Comparison of ENCODE assay signal across 17 cellular contexts in the genomic region with DNA sequence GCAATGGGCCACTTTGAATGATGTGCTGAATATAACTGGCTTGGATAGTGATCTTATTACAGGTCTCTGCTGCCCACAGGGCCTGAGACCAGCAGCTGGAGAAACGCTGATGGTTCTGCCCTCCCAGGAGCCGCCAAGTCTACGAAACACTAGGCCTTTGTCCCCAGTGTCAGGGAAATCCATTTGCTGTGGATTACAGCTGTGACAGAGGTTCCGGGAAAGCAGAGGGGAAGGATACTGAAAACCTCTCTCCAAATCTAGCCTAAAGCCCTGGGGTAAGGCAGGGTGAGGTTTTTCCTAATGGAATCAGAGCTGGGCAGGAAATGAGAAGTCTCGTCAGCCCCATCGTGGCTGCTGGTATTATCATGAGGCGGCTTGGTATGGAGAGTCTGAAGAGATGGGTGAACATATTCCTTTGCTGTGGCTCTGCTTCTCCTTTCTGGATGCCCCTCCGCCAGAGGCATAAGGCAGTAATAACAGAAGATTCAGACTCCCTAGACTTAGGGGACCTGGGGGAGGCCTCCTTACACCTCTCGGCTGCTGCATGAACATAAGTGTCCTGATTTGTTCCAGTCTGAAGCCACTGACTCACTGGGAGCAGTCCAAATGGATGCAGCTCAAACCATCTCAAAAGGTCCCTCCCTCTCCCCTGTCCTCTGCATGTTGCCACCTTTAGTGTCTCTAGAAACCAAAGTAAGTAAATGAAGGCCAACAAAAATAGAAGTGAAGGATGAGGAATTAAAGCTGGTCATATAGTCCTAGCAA. TPM values are rescaled to one million over a fixed set of nuclear protein-coding genes. Genes with fewer than 3 reads are reported as not detected.
A peak's percentile ranks its signal among the peaks of the same experiment; 100 is the strongest.
DNase-seq lines count a peak whose midpoint lies in the region; ATAC-seq and TF ChIP-seq lines count a peak whose summit lies in the region.
"Had no signal": no experiment of that assay in that cellular context is flagged by ENCODE, and none has a peak within 500 bp of the region (broad histone marks: within the 10 kb centered on the region; RNA-seq: fewer than 3 reads in every experiment).

No MANE protein-coding gene starts in this region.

- H3K4me1 Mint-ChIP-seq in endodermal cell (no peaks in the 10 kb centered on the region), WTC11 (peaks cover 25% of the 10 kb centered on the region)

- H3K4me3 ChIP-seq in endodermal cell (ENCODE audit: low read length) (no peak overlapping the region), subcutaneous abdominal adipose tissue (ENCODE audit: low read depth in 1 of 5, low read length in 5 of 5) (no peak overlapping the region)
- H3K4me3 ChIP-seq: lung, right lobe of liver, transverse colon had no signal

- in situ Hi-C loops in GM13976 (cut with MboI; ENCODE audit: low sequenced_read_pairs, unreplicated experiment): no loop called here

- H3K27ac Mint-ChIP-seq in endodermal cell: no peak overlapping the region
- H3K27ac Mint-ChIP-seq in WTC11: no peak overlapping the region
- H3K27ac Mint-ChIP-seq: activated naive CD8-positive, alpha-beta T cell treated with anti-CD3 and anti-CD28 coated beads for 36 hours had no signal

- H3K36me3 ChIP-seq in endodermal cell (ENCODE audit: control insufficient read depth, insufficient read depth, low read length): no peaks in the 10 kb centered on the region
- H3K36me3 ChIP-seq in subcutaneous abdominal adipose tissue (ENCODE audit: control insufficient read depth in 5 of 5, insufficient read depth in 5 of 5, low read length in 5 of 5): no peaks in the 10 kb centered on the region
- H3K36me3 ChIP-seq: right lobe of liver, transverse colon had no signal

- DNase-seq in NCI-H1417 (lab: John Stamatoyannopoulos, UW) (peak in 2 of 3 experiments; percentile 28 to 38), NCI-H1417 treated with DMSO at 0.1 percent for 48 hours (lab: John Stamatoyannopoulos, UW) (no peak), endodermal cell (no peak), midbrain (lab: John Stamatoyannopoulos, UW) (peak; percentile 81), GM13976 (ENCODE audit: low spot score) (no peak), WTC11 (ENCODE audit: low spot score) (no peak)
- DNase-seq: activated naive CD8-positive, alpha-beta T cell treated with anti-CD3 and anti-CD28 coated beads for 36 hours; effector CD8-positive, alpha-beta T cell; GOT3; NCI-H1694; right lobe of liver; T1000; transverse colon had no signal

- ATAC-seq in WTC11: no peak
- ATAC-seq in HG03342 (IDR thresholded peaks at IDR 0.05; ENCODE audit: unreplicated experiment): no peak
- ATAC-seq: right lobe of liver had no signal

- H3K9me3 Mint-ChIP-seq in endodermal cell (no peaks in the 10 kb centered on the region), WTC11 (no peaks in the 10 kb centered on the region)
- H3K9me3 Mint-ChIP-seq: activated naive CD8-positive, alpha-beta T cell treated with anti-CD3 and anti-CD28 coated beads for 36 hours had no signal

- H3K27me3 Mint-ChIP-seq in endodermal cell (ENCODE audit: insufficient read depth) (peaks cover 53% of the 10 kb centered on the region), WTC11 (ENCODE audit: low read depth) (peaks cover 5% of the 10 kb centered on the region; the same call in 1 of the 2 replicates)

- H3K27me3 ChIP-seq in endodermal cell (ENCODE audit: control insufficient read depth, insufficient read depth, low read length, poor library complexity, severe bottlenecking): peaks cover 7% of the 10 kb centered on the region
- H3K27me3 ChIP-seq in subcutaneous abdominal adipose tissue (ENCODE audit: control insufficient read depth in 5 of 5, insufficient read depth in 4 of 5, low read length in 5 of 5): no peaks in the 10 kb centered on the region
- H3K27me3 ChIP-seq: right lobe of liver, transverse colon had no signal

- H3K36me3 Mint-ChIP-seq in endodermal cell (ENCODE audit: low read depth): no peaks in the 10 kb centered on the region
- no peaks in the 10 kb centered on the region for H3K36me3 Mint-ChIP-seq in WTC11
- H3K36me3 Mint-ChIP-seq: activated naive CD8-positive, alpha-beta T cell treated with anti-CD3 and anti-CD28 coated beads for 36 hours had no signal

- CTCF ChIA-PET in WTC11 (lab: Charles Lee): interaction anchor here (1.5 kb wide), 2 partner anchors 73 to 87 kb away, joined by 4 read pairs; no protein-coding TSS in a partner anchor

- TF ChIP-seq CTCF in endodermal cell (conservative IDR thresholded peaks at IDR 0.05): no peak
- TF ChIP-seq CTCF in GM13976 (IDR thresholded peaks at IDR 0.05; ENCODE audit: borderline replicate concordance, control extremely low read depth, extremely low read depth, insufficient read depth, missing control alignments): no peak
- TF ChIP-seq CTCF in WTC11 (IDR thresholded peaks at IDR 0.05): no peak

- H3K9me3 ChIP-seq in endodermal cell (ENCODE audit: control insufficient read depth, low read length): no peaks in the 10 kb centered on the region
- H3K9me3 ChIP-seq in subcutaneous abdominal adipose tissue (ENCODE audit: control insufficient read depth in 5 of 5, low read length in 5 of 5): no peaks in the 10 kb centered on the region
- H3K9me3 ChIP-seq: right lobe of liver, transverse colon had no signal

- POLR2A ChIA-PET in WTC11 (lab: Charles Lee): no interaction called here

- H3K4me3 Mint-ChIP-seq in endodermal cell: no peak overlapping the region
- no peak overlapping the region for H3K4me3 Mint-ChIP-seq in WTC11
- H3K4me3 Mint-ChIP-seq: activated naive CD8-positive, alpha-beta T cell treated with anti-CD3 and anti-CD28 coated beads for 36 hours had no signal

- peak overlapping the region; percentile 59 for H3K27ac ChIP-seq in endodermal cell (ENCODE audit: low read depth, low read length)
- H3K27ac ChIP-seq in subcutaneous abdominal adipose tissue (ENCODE audit: low read depth, low read length): peak overlapping the region; percentile 40
- H3K27ac ChIP-seq: 22Rv1, transverse colon had no signal

- H3K4me1 ChIP-seq in endodermal cell (ENCODE audit: control insufficient read depth, insufficient read depth, low read length) (no peaks in the 10 kb centered on the region), subcutaneous abdominal adipose tissue (ENCODE audit: control insufficient read depth in 5 of 5, insufficient read depth in 5 of 5, low read length in 5 of 5) (peaks cover 0 to 38% (median 12%) of the 10 kb centered on the region in 5 donors)

- H3K9ac ChIP-seq in endodermal cell (ENCODE audit: extremely low read depth, low read length, poor library complexity, severe bottlenecking): no peak overlapping the region
- H3K9ac ChIP-seq in subcutaneous abdominal adipose tissue (ENCODE audit: low read length in 5 of 5): no peak overlapping the region

- WGBS in endodermal cell (ENCODE audit: insufficient coverage in 1 of 2, insufficient read length in 1 of 2), 2 experiments: 87 to 89% methylated on average over 8 to 9 of the region's 9 CpGs

TF ChIP-seq in WTC11, 78 proteins besides CTCF, POLR2A, EP300 and RAD21 (continues in another document):
- no peak for TF ChIP-seq ZNF317 (CRISPR knock-in tag; IDR thresholded peaks at IDR 0.05; ENCODE audit: borderline replicate concordance, low read depth)
- no peak for TF ChIP-seq FOXJ3 (CRISPR knock-in tag; IDR thresholded peaks at IDR 0.05; ENCODE audit: borderline replicate concordance)
- TF ChIP-seq MYBL2 (CRISPR knock-in tag; IDR thresholded peaks at IDR 0.05): no peak
- TF ChIP-seq, protein P1, sequence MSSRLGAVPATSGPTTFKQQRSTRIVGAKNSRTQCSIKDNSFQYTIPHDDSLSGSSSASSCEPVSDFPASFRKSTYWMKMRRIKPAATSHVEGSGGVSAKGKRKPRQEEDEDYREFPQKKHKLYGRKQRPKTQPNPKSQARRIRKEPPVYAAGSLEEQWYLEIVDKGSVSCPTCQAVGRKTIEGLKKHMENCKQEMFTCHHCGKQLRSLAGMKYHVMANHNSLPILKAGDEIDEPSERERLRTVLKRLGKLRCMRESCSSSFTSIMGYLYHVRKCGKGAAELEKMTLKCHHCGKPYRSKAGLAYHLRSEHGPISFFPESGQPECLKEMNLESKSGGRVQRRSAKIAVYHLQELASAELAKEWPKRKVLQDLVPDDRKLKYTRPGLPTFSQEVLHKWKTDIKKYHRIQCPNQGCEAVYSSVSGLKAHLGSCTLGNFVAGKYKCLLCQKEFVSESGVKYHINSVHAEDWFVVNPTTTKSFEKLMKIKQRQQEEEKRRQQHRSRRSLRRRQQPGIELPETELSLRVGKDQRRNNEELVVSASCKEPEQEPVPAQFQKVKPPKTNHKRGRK (CRISPR knock-in tag; IDR thresholded peaks at IDR 0.05; ENCODE audit: borderline replicate concordance): no peak
- TF ChIP-seq CREM (CRISPR knock-in tag; IDR thresholded peaks at IDR 0.05): no peak
- no peak for TF ChIP-seq PRRX2 (CRISPR knock-in tag; IDR thresholded peaks at IDR 0.05)
- TF ChIP-seq GTF2I (CRISPR knock-in tag; conservative IDR thresholded peaks at IDR 0.05): no peak
- TF ChIP-seq ETV6 (CRISPR knock-in tag; IDR thresholded peaks at IDR 0.05): no peak
- TF ChIP-seq MLX (CRISPR knock-in tag; IDR thresholded peaks at IDR 0.05): no peak
- no peak for TF ChIP-seq SMAD3 (CRISPR knock-in tag; IDR thresholded peaks at IDR 0.05; ENCODE audit: borderline replicate concordance)
- TF ChIP-seq OVOL2 (CRISPR knock-in tag; IDR thresholded peaks at IDR 0.05; ENCODE audit: borderline replicate concordance): no peak
- TF ChIP-seq ZNF416 (CRISPR knock-in tag; IDR thresholded peaks at IDR 0.05): no peak
- TF ChIP-seq ELF4 (CRISPR knock-in tag; IDR thresholded peaks at IDR 0.05; ENCODE audit: low read depth): no peak
- TF ChIP-seq, protein P2, sequence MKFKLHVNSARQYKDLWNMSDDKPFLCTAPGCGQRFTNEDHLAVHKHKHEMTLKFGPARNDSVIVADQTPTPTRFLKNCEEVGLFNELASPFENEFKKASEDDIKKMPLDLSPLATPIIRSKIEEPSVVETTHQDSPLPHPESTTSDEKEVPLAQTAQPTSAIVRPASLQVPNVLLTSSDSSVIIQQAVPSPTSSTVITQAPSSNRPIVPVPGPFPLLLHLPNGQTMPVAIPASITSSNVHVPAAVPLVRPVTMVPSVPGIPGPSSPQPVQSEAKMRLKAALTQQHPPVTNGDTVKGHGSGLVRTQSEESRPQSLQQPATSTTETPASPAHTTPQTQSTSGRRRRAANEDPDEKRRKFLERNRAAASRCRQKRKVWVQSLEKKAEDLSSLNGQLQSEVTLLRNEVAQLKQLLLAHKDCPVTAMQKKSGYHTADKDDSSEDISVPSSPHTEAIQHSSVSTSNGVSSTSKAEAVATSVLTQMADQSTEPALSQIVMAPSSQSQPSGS (CRISPR knock-in tag; IDR thresholded peaks at IDR 0.05; ENCODE audit: borderline replicate concordance, low read depth): no peak

RNA-seq across cellular contexts. Expression of gene PHC2, which starts 48.1 kb away (rescaled TPM):
- total RNA-seq in endodermal cell (10 to 100 TPM; 32.1 to 43.9 TPM), WTC11 (2021) (7.0 to 7.6 TPM (median 7.4 TPM) in 3 replicates)
- polyA plus RNA-seq in endodermal cell (2013, experiment 1 of 2): 128 TPM
- polyA plus RNA-seq in endodermal cell (2013, experiment 2 of 2): 129 TPM

Comparison
In these comparisons a context has a peak if more than half of its experiments do, and no peak if none do; other contexts are left out.
1. DNase-seq: peak in NCI-H1417 (2 of 3) and midbrain (single experiment); none in NCI-H1417 treated with DMSO at 0.1 percent for 48 hours (single experiment), endodermal cell (single experiment), GM13976 (single experiment) and WTC11 (single experiment).